ENCODE assay signal across 2 cellular contexts in the genomic region with DNA sequence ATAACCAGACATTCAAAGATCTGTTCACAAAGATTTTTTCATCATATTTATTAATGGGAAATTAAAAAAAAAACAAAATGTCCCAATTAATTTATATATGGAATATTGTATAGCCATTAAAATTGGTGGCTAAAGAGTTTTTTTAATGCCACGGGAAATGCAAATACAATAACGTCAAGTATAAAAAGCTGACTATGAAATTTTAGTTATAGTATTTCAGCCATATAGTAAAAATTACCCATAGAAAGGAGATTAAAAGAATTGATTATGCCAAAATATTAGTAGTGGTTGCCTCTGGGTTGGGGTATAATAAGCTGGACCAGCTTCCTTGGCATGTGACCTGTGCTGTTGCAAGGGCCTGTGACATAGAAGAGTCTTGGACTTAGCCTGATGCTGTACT.
TF ChIP-seq lines count a peak whose summit lies in the region.

No MANE protein-coding gene starts in this region.

TF ChIP-seq in A549, 52 proteins besides CTCF, POLR2A, EP300 and RAD21 (continued from another document):
- TF ChIP-seq, protein P1, sequence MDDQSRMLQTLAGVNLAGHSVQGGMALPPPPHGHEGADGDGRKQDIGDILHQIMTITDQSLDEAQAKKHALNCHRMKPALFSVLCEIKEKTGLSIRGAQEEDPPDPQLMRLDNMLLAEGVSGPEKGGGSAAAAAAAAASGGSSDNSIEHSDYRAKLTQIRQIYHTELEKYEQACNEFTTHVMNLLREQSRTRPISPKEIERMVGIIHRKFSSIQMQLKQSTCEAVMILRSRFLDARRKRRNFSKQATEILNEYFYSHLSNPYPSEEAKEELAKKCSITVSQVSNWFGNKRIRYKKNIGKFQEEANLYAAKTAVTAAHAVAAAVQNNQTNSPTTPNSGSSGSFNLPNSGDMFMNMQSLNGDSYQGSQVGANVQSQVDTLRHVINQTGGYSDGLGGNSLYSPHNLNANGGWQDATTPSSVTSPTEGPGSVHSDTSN (IDR thresholded peaks at IDR 0.05), result no peak
- TF ChIP-seq SREBF2 (IDR thresholded peaks at IDR 0.05), result no peak
- TF ChIP-seq MAFK (IDR thresholded peaks at IDR 0.05; ENCODE audit: partially characterized antibody), result peak; percentile 56

TF ChIP-seq in HepG2, 621 proteins besides CTCF, POLR2A, EP300 and RAD21 (continued from another document):
- TF ChIP-seq BRD4 (CRISPR knock-in tag; IDR thresholded peaks at IDR 0.05) (no peak), ZNF75D (CRISPR knock-in tag; IDR thresholded peaks at IDR 0.05; ENCODE audit: borderline replicate concordance) (no peak), MAFF (IDR thresholded peaks at IDR 0.05; ENCODE audit: low read depth, low read length) (peak; percentile 58), CEBPB (IDR thresholded peaks at IDR 0.05; ENCODE audit: borderline replicate concordance, low read depth, low read length) (no peak), NKX3-1 (CRISPR knock-in tag; IDR thresholded peaks at IDR 0.05) (no peak), MAFK (conservative IDR thresholded peaks at IDR 0.05 in 1 of 2, IDR thresholded peaks at IDR 0.05 in 1 of 2; ENCODE audit: low read length in 2 of 2) (peak; percentile 34 to 64; a peak in 3 of 4 replicates), ZNF720 (CRISPR knock-in tag; IDR thresholded peaks at IDR 0.05) (no peak), SRSF1 (optimal IDR thresholded peaks at IDR 0.05; ENCODE audit: low read depth, low read length) (no peak), ZNF264 (CRISPR knock-in tag; IDR thresholded peaks at IDR 0.05) (no peak)
- TF ChIP-seq, protein P2, sequence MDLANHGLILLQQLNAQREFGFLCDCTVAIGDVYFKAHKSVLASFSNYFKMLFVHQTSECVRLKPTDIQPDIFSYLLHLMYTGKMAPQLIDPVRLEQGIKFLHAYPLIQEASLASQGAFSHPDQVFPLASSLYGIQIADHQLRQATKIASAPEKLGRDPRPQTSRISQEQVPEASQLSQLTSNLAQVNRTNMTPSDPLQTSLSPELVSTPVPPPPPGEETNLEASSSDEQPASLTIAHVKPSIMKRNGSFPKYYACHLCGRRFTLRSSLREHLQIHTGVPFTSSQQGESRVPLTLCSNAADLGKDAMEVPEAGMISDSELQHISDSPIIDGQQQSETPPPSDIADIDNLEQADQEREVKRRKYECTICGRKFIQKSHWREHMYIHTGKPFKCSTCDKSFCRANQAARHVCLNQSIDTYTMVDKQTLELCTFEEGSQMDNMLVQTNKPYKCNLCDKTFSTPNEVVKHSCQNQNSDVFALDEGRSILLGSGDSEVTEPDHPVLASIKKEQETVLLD (CRISPR knock-in tag; IDR thresholded peaks at IDR 0.05; ENCODE audit: low read depth), result no peak
- TF ChIP-seq, protein P3, sequence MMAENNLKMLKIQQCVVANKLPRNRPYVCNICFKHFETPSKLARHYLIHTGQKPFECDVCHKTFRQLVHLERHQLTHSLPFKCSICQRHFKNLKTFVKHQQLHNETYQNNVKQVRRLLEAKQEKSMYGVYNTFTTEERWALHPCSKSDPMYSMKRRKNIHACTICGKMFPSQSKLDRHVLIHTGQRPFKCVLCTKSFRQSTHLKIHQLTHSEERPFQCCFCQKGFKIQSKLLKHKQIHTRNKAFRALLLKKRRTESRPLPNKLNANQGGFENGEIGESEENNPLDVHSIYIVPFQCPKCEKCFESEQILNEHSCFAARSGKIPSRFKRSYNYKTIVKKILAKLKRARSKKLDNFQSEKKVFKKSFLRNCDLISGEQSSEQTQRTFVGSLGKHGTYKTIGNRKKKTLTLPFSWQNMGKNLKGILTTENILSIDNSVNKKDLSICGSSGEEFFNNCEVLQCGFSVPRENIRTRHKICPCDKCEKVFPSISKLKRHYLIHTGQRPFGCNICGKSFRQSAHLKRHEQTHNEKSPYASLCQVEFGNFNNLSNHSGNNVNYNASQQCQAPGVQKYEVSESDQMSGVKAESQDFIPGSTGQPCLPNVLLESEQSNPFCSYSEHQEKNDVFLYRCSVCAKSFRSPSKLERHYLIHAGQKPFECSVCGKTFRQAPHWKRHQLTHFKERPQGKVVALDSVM (CRISPR knock-in tag; IDR thresholded peaks at IDR 0.05), result no peak
